In the genomic region with DNA sequence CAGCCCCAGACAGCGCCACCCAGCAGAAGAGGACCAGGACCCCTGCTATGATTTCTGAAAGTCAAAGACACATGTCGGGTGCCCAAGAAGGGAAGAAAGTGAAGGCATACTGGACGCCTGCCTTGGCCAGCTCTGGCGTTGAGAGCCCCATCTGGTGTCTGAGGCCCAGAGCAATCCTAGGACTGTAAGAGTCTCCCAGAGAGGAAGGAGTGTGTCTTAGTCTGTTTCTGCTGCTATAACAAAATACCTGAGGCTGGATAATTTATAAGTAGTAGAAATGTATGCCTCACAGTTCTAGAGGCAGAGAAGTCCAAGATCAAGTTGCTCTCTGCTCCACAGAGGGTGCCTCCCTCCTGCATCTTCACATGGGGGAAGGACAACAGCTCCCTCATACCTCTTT, we compare ENCODE assay signal across 1 cellular context.
A peak's percentile ranks its signal among the peaks of the same experiment; 100 is the strongest.
TF ChIP-seq lines count a peak whose summit lies in the region.

No MANE protein-coding gene starts in this region.

TF ChIP-seq in K562, 482 proteins besides CTCF, POLR2A, EP300 and RAD21:
- TF ChIP-seq BRD4 (IDR thresholded peaks at IDR 0.05) (no peak), ZNF583 (CRISPR knock-in tag; IDR thresholded peaks at IDR 0.05) (no peak), HDGF (IDR thresholded peaks at IDR 0.05) (no peak), ZNF12 (CRISPR knock-in tag; IDR thresholded peaks at IDR 0.05) (peak; percentile 87), HNRNPUL1 (IDR thresholded peaks at IDR 0.05; ENCODE audit: low read length) (no peak)
- TF ChIP-seq, protein P1, sequence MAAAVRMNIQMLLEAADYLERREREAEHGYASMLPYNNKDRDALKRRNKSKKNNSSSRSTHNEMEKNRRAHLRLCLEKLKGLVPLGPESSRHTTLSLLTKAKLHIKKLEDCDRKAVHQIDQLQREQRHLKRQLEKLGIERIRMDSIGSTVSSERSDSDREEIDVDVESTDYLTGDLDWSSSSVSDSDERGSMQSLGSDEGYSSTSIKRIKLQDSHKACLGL (CRISPR knock-in tag; IDR thresholded peaks at IDR 0.05; ENCODE audit: borderline replicate concordance, poor library complexity, severe bottlenecking) = no peak
